Comparison of ENCODE assay signal across 8 cellular contexts in genomic region chr2:130181338-130181879, GRCh38. TPM values are rescaled to one million over a fixed set of nuclear protein-coding genes. Genes with fewer than 3 reads are reported as not detected.
DNase-seq lines count a peak whose midpoint lies in the region; ATAC-seq and TF ChIP-seq lines count a peak whose summit lies in the region.

Gene SMPD4 (minus strand): TSS chr2:130181602. CDS start chr2:130176592, 5,010 bp downstream.

- in situ Hi-C loops in GM18951 (cut with MboI; ENCODE audit: low sequenced_read_pairs, unreplicated experiment): loop anchor here (25.0 kb wide), 1 partner anchor 156 kb away; the partner anchor contains the start of gene IMP4

- DNase-seq in AG04450 (ENCODE audit: low read depth, low spot score) (peak; percentile 85), NCI-H345 treated with DMSO at 0.1 percent for 48 hours (lab: John Stamatoyannopoulos, UW; ENCODE audit: unreplicated experiment) (peak; percentile 84), inferior parietal cortex (ENCODE audit: extremely low spot score) (peak; percentile 95)
- peak; percentile 93 to 97 (median 95) for DNase-seq in activated CD4-positive, CD25-positive, alpha-beta regulatory T cell (lab: John Stamatoyannopoulos, UW)
- peak; percentile 98 for DNase-seq in central memory CD4-positive, alpha-beta T cell
- peak; percentile 95 to 98 for DNase-seq in stimulated activated CD4-positive, alpha-beta T cell treated with anti-CD3 and anti-CD28 coated beads, Interleukin-12 subunit alpha, Interleukin-12 subunit beta, amount 100 ng/mL, for 24 hours (ENCODE audit: low read depth in 2 of 2)

- TF ChIP-seq CTCF in AG04450 (IDR thresholded peaks at IDR 0.05; ENCODE audit: low read depth, low read length): no peak

- TF ChIP-seq POLR2A in GM18951 (IDR thresholded peaks at IDR 0.05; ENCODE audit: extremely low read depth, insufficient read depth, insufficient read length): peak; percentile 66

- peak within 1 kb of the TSS; percentile 90 for H3K4me3 ChIP-seq in AG04450 (ENCODE audit: low read depth, low read length)

- CTCF ChIA-PET in AG04450 (lab: Charles Lee): interaction anchor here (0.6 to 3.0 kb wide), 15 partner anchors 12 to 1903 kb away, joined by 3 to 35 read pairs (median 5); partner anchors contain the start of gene IMP4

- peak within 1 kb of the TSS; percentile 61 for H3K27ac ChIP-seq in AG04450 (ENCODE audit: low read depth, low read length)

- POLR2A ChIA-PET in AG04450 (lab: Yijun Ruan, JAX): interaction anchor here (0.6 to 1.6 kb wide), 7 partner anchors 11 to 161 kb away, joined by 3 to 12 read pairs (median 3); partner anchors contain the start of genes CCDC74B and IMP4

- ATAC-seq in HG03280 (IDR thresholded peaks at IDR 0.05; ENCODE audit: unreplicated experiment): peak; percentile 64

- H3K9me3 ChIP-seq in AG04450 (ENCODE audit: control insufficient read depth, insufficient read depth, low read length): no peaks in the 10 kb centered on the region; the same call in 1 of the 2 replicates

- H3K27me3 ChIP-seq in AG04450 (ENCODE audit: control insufficient read depth, insufficient read depth, low read length): no peaks in the 10 kb centered on the region

RNA-seq across cellular contexts. Expression of gene SMPD4, which starts in this region (rescaled TPM):
- 29.5 and 29.6 TPM in 2 replicates for polyA plus RNA-seq in AG04450 (2011; rRNA removed)
- 24.9 and 31.6 TPM in 2 replicates for polyA minus RNA-seq in AG04450 (2011; rRNA and poly(A)+ RNA removed)

Comparison
In these comparisons a context has a peak if more than half of its experiments do, and no peak if none do; other contexts are left out.
1. Peak in every context shown above with its lines: DNase-seq, ATAC-seq, H3K4me3 ChIP-seq and H3K27ac ChIP-seq.